Comparison of ENCODE assay signal across 36 cellular contexts in genomic region chr5:139022528-139022927, GRCh38.
A peak's percentile ranks its signal among the peaks of the same experiment; 100 is the strongest.
DNase-seq lines count a peak whose midpoint lies in the region; ATAC-seq and TF ChIP-seq lines count a peak whose summit lies in the region.
"Had no signal": no experiment of that assay in that cellular context is flagged by ENCODE, and none has a peak within 500 bp of the region (broad histone marks: within the 10 kb centered on the region; RNA-seq: fewer than 3 reads in every experiment).

No MANE protein-coding gene starts in this region.

- no peaks in the 10 kb centered on the region for H4K20me1 ChIP-seq in PC-9 (ENCODE audit: insufficient read depth)
- H4K20me1 ChIP-seq: BLaER1 had no signal

- peak; percentile 37 to 70 for DNase-seq in PC-9
- peak; percentile 9 for DNase-seq in endodermal cell
- peak; percentile 23 for DNase-seq in left kidney (ENCODE audit: low read depth, low spot score)
- peak; percentile 45 for DNase-seq in thoracic aorta (ENCODE audit: low spot score)
- no peak for DNase-seq in NCI-H2029 (lab: John Stamatoyannopoulos, UW)
- no peak for DNase-seq in heart left ventricle
- no peak for DNase-seq in NCI-H524 treated with DMSO at 0.1 percent for 48 hours (lab: John Stamatoyannopoulos, UW)
- DNase-seq: activated B cell treated with CpG ODN at 0.5 μM for 24 hours; activated CD4-positive, alpha-beta T cell treated with anti-CD3 and anti-CD28 coated beads, Interleukin-2, amount 10 ng/mL, durations not matched to agents 7 days and 5 days; activated gamma-delta T cell; activated naive CD8-positive, alpha-beta T cell treated with anti-CD3 and anti-CD28 coated beads for 36 hours; activated T-cell treated with anti-CD3 and anti-CD28 coated beads, Interleukin-2, amount 50 U/mL, for 1 hour; anterior cingulate cortex; caudate nucleus; effector memory CD4-positive, alpha-beta T cell; EL; gastrocnemius medialis; hippocampal formation; IMR-90; left colon; NCI-H146; NCI-H2107; NCI-H82; posterior cingulate gyrus; right lobe of liver; RPMI8226; stomach; T-helper 1 cell; upper lobe of right lung had no signal

- no peaks in the 10 kb centered on the region for H3K36me3 ChIP-seq in PC-9 (ENCODE audit: low read depth)
- no peaks in the 10 kb centered on the region for H3K36me3 ChIP-seq in endodermal cell (ENCODE audit: control insufficient read depth, insufficient read depth, low read length)
- H3K36me3 ChIP-seq in thoracic aorta, result no peaks in the 10 kb centered on the region
- H3K36me3 ChIP-seq in heart left ventricle, result peaks cover 0 to 38% (median 26%) of the 10 kb centered on the region in 9 donors
- H3K36me3 ChIP-seq: HAP-1, neural progenitor cell had no signal

- H3K4me1 Mint-ChIP-seq in endodermal cell, result peaks cover 15% of the 10 kb centered on the region
- H3K4me1 Mint-ChIP-seq: activated B cell treated with CpG ODN at 0.5 μM for 24 hours, memory B cell had no signal

- H3K79me2 ChIP-seq in PC-9 (ENCODE audit: low read depth), result no peaks in the 10 kb centered on the region

- H3K9me3 Mint-ChIP-seq in endodermal cell, result no peaks in the 10 kb centered on the region
- H3K9me3 Mint-ChIP-seq: activated B cell treated with CpG ODN at 0.5 μM for 24 hours; activated CD4-positive, alpha-beta T cell treated with anti-CD3 and anti-CD28 coated beads, Interleukin-2, amount 10 ng/mL, durations not matched to agents 7 days and 5 days; activated naive CD8-positive, alpha-beta T cell treated with anti-CD3 and anti-CD28 coated beads for 36 hours; memory B cell; neural progenitor cell had no signal

- H3K27ac Mint-ChIP-seq in endodermal cell, result no peak overlapping the region
- H3K27ac Mint-ChIP-seq: activated B cell treated with CpG ODN at 0.5 μM for 24 hours; activated CD4-positive, alpha-beta T cell treated with anti-CD3 and anti-CD28 coated beads, Interleukin-2, amount 10 ng/mL, durations not matched to agents 7 days and 5 days; activated naive CD8-positive, alpha-beta T cell treated with anti-CD3 and anti-CD28 coated beads for 36 hours; memory B cell; neural progenitor cell had no signal

- CTCF ChIA-PET in PC-9 (lab: Charles Lee), result no interaction called here

- TF ChIP-seq CTCF in PC-9 (conservative IDR thresholded peaks at IDR 0.05) (no peak), endodermal cell (conservative IDR thresholded peaks at IDR 0.05) (no peak), thoracic aorta (IDR thresholded peaks at IDR 0.05) (no peak), heart left ventricle (IDR thresholded peaks at IDR 0.05) (no peak)

- no peak overlapping the region for H3K4me2 ChIP-seq in PC-9
- H3K4me2 ChIP-seq: BLaER1, neural progenitor cell had no signal

- no peaks in the 10 kb centered on the region; the same call in 1 of the 2 replicates for H3F3A ChIP-seq in PC-9 (ENCODE audit: insufficient read depth, low read depth)

- peak; percentile 78 for ATAC-seq in thoracic aorta (ENCODE audit: insufficient number of reproducible peaks, low FRiP score, low read depth)
- ATAC-seq in GM19328 (IDR thresholded peaks at IDR 0.05; ENCODE audit: unreplicated experiment), result no peak
- ATAC-seq in heart left ventricle, result no peak
- ATAC-seq: left colon, right lobe of liver, upper lobe of right lung had no signal

- no peaks in the 10 kb centered on the region for H3K27me3 ChIP-seq in PC-9 (ENCODE audit: insufficient read depth, low read depth)
- H3K27me3 ChIP-seq in endodermal cell (ENCODE audit: control insufficient read depth, insufficient read depth, low read length, poor library complexity, severe bottlenecking), result no peaks in the 10 kb centered on the region
- no peaks in the 10 kb centered on the region for H3K27me3 ChIP-seq in thoracic aorta (replicated peaks; ENCODE audit: insufficient read depth)
- no peaks in the 10 kb centered on the region for H3K27me3 ChIP-seq in heart left ventricle
- H3K27me3 ChIP-seq: BLaER1, gastrocnemius medialis, neural progenitor cell, right lobe of liver, stomach, upper lobe of right lung had no signal

- TF ChIP-seq POLR2A in heart left ventricle (IDR thresholded peaks at IDR 0.05), result no peak

- no peaks in the 10 kb centered on the region for H3K9me3 ChIP-seq in PC-9 (ENCODE audit: insufficient read depth, low read depth)
- H3K9me3 ChIP-seq in endodermal cell (ENCODE audit: control insufficient read depth, low read length), result no peaks in the 10 kb centered on the region
- no peaks in the 10 kb centered on the region for H3K9me3 ChIP-seq in thoracic aorta
- H3K9me3 ChIP-seq in heart left ventricle, result no peaks in the 10 kb centered on the region
- H3K9me3 ChIP-seq: BLaER1, gastrocnemius medialis, HAP-1, right lobe of liver, stomach, upper lobe of right lung had no signal

- BruUV-seq in PC-9 (replicated peaks; lab: Mats Ljungman, UMichigan), result no TSS peak

- H3K27me3 Mint-ChIP-seq in endodermal cell (ENCODE audit: insufficient read depth), result no peaks in the 10 kb centered on the region
- H3K27me3 Mint-ChIP-seq: activated B cell treated with CpG ODN at 0.5 μM for 24 hours; activated CD4-positive, alpha-beta T cell treated with anti-CD3 and anti-CD28 coated beads, Interleukin-2, amount 10 ng/mL, durations not matched to agents 7 days and 5 days; activated naive CD8-positive, alpha-beta T cell treated with anti-CD3 and anti-CD28 coated beads for 36 hours; memory B cell had no signal

- H3K36me3 Mint-ChIP-seq in endodermal cell (ENCODE audit: low read depth), result no peaks in the 10 kb centered on the region

- H3K4me1 ChIP-seq in PC-9 (replicated peaks; ENCODE audit: insufficient read depth), result peaks cover 6% of the 10 kb centered on the region; the same call in 1 of the 2 replicates
- H3K4me1 ChIP-seq in endodermal cell (ENCODE audit: control insufficient read depth, insufficient read depth, low read length), result peaks cover 3% of the 10 kb centered on the region
- H3K4me1 ChIP-seq in thoracic aorta (ENCODE audit: control insufficient read depth in 1 of 2, low read depth in 2 of 2), result peaks cover 26 to 62% of the 10 kb centered on the region in 2 donors
- peaks cover 0 to 10% (median under 1%) of the 10 kb centered on the region in 12 donors for H3K4me1 ChIP-seq in heart left ventricle
- H3K4me1 ChIP-seq: BLaER1, gastrocnemius medialis, HAP-1, right lobe of liver, stomach, upper lobe of right lung had no signal

- POLR2A ChIA-PET in PC-9 (lab: Charles Lee; ENCODE audit: unreplicated experiment), result interaction anchor here (0.6 kb wide), 1 partner anchor 10 kb away, joined by 10 read pairs; no protein-coding TSS in a partner anchor

- no peak overlapping the region for H2AFZ ChIP-seq in PC-9
- H2AFZ ChIP-seq: neural progenitor cell had no signal

- no peak overlapping the region for H3K4me3 Mint-ChIP-seq in endodermal cell
- H3K4me3 Mint-ChIP-seq: activated B cell treated with CpG ODN at 0.5 μM for 24 hours; activated CD4-positive, alpha-beta T cell treated with anti-CD3 and anti-CD28 coated beads, Interleukin-2, amount 10 ng/mL, durations not matched to agents 7 days and 5 days; activated naive CD8-positive, alpha-beta T cell treated with anti-CD3 and anti-CD28 coated beads for 36 hours; memory B cell; neural progenitor cell had no signal

- intact Hi-C loops in PC-9 (cut with micrococcal nuclease; ENCODE audit: unreplicated experiment), result no loop called here
- intact Hi-C loops in heart left ventricle (cut with DNase I), result loop anchor here in 1 of 10 donors (5.0 kb wide), 1 partner anchor 110 kb away; no protein-coding TSS in a partner anchor

- no peak overlapping the region for H3K9ac ChIP-seq in endodermal cell (ENCODE audit: extremely low read depth, low read length, poor library complexity, severe bottlenecking)
- H3K9ac ChIP-seq: BLaER1, neural progenitor cell had no signal

- WGBS in endodermal cell (ENCODE audit: insufficient coverage in 1 of 2, insufficient read length in 1 of 2), 2 experiments, result 100% methylated on average over 1 of the region's 1 CpG
- 76 to 97% (median 87%) methylated on average over 1 of the region's 1 CpG for WGBS in heart left ventricle, 4 donors

- H3K4me3 ChIP-seq in PC-9, result no peak overlapping the region
- H3K4me3 ChIP-seq in endodermal cell (ENCODE audit: low read length), result no peak overlapping the region
- H3K4me3 ChIP-seq in thoracic aorta, result no peak overlapping the region
- no peak overlapping the region for H3K4me3 ChIP-seq in heart left ventricle
- H3K4me3 ChIP-seq: BLaER1, coronary artery, gastrocnemius medialis, HAP-1, neural progenitor cell, right lobe of liver, SK-N-MC, stomach, upper lobe of right lung had no signal

- H3K9me2 ChIP-seq in PC-9 (ENCODE audit: insufficient read depth), result no peaks in the 10 kb centered on the region

- no peak overlapping the region for H3K27ac ChIP-seq in PC-9
- no peak overlapping the region for H3K27ac ChIP-seq in endodermal cell (ENCODE audit: low read depth, low read length)
- H3K27ac ChIP-seq in thoracic aorta, result peak overlapping the region; percentile 71 to 86
- no peak overlapping the region for H3K27ac ChIP-seq in heart left ventricle
- H3K27ac ChIP-seq: BLaER1, gastrocnemius medialis, neural progenitor cell, right lobe of liver, SK-N-MC, stomach, upper lobe of right lung had no signal

Comparison
In these comparisons a context has a peak if more than half of its experiments do, and no peak if none do; other contexts are left out.
1. DNase-seq: peak in PC-9 (2 of 2), endodermal cell (single experiment), left kidney (single experiment) and thoracic aorta (single experiment); none in NCI-H2029 (single experiment), heart left ventricle (0 of 5) and NCI-H524 treated with DMSO at 0.1 percent for 48 hours (single experiment).
2. H3K27ac ChIP-seq: peak in thoracic aorta (2 of 2); none in PC-9 (single experiment), endodermal cell (single experiment) and heart left ventricle (0 of 12).